Comparison of ENCODE assay signal across 23 cellular contexts in the genomic region with DNA sequence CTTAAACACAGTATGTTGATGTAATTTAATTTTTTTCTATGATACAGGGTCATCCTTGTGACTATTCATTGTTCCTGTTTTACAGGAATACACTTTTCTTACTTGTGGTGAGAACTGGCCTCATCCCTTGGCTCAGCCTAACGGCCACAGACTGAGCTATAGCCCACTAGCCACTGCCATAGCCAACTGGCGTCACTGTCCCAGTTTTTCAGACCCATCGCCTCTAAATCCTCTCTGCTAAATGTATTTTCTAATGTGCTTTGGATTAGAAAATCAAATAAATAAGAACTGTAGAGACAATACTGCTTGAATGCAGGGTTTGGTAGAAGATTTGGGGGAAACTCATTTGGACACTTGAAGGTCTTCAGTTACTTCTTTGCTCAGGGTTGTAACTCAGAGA.
"Had no signal": no experiment of that assay in that cellular context is flagged by ENCODE, and none has a peak within 500 bp of the region (broad histone marks: within the 10 kb centered on the region; RNA-seq: fewer than 3 reads in every experiment).

No MANE protein-coding gene starts in this region.

- ATAC-seq: activated T-helper 17 cell treated with anti-CD3 and anti-CD28 coated beads, Interleukin-2, amount 50 U/mL, for 72 hours; T-helper 17 cell had no signal

- H3K4me2 ChIP-seq: PC-9 had no signal

- H2AFZ ChIP-seq: PC-9 had no signal

- DNase-seq: activated CD4-positive, alpha-beta memory T cell treated with anti-CD3 and anti-CD28 coated beads for 36 hours; activated CD4-positive, alpha-beta T cell treated with anti-CD3 and anti-CD28 coated beads, Interleukin-2, amount 10 ng/mL, durations not matched to agents 7 days and 5 days; activated CD4-positive, CD25-positive, alpha-beta regulatory T cell; activated gamma-delta T cell; activated naive CD4-positive, alpha-beta T cell treated with anti-CD3 and anti-CD28 coated beads for 36 hours; activated T-cell treated with anti-CD3 and anti-CD28 coated beads for 4 hours; activated T-cell treated with anti-CD3 and anti-CD28 coated beads, Interleukin-2, amount 50 U/mL, for 48 hours; amygdala; KG1; NCI-H1092; NCI-H1417; NCI-H1930; NCI-H2107; NCI-H2171 treated with DMSO at 0.1 percent for 48 hours; NCI-H226; NCI-H526; NCI-H82; PC-9; SIG-M5; T-helper 17 cell; T1000 had no signal

- H3K4me3 ChIP-seq: PC-9 had no signal

- H3K27ac ChIP-seq: PC-9, VCaP had no signal
